1 cellular context compared by ENCODE assay signal in genomic region chr17:30429155-30429554, GRCh38.
TF ChIP-seq lines count a peak whose summit lies in the region.

No MANE protein-coding gene starts in this region.

TF ChIP-seq in WTC11, 78 proteins besides CTCF, POLR2A, EP300 and RAD21 (continued from another document):
- TF ChIP-seq ZNF281 (CRISPR knock-in tag; IDR thresholded peaks at IDR 0.05) (no peak), PRRX2 (CRISPR knock-in tag; IDR thresholded peaks at IDR 0.05) (no peak)
